In the genomic region with DNA sequence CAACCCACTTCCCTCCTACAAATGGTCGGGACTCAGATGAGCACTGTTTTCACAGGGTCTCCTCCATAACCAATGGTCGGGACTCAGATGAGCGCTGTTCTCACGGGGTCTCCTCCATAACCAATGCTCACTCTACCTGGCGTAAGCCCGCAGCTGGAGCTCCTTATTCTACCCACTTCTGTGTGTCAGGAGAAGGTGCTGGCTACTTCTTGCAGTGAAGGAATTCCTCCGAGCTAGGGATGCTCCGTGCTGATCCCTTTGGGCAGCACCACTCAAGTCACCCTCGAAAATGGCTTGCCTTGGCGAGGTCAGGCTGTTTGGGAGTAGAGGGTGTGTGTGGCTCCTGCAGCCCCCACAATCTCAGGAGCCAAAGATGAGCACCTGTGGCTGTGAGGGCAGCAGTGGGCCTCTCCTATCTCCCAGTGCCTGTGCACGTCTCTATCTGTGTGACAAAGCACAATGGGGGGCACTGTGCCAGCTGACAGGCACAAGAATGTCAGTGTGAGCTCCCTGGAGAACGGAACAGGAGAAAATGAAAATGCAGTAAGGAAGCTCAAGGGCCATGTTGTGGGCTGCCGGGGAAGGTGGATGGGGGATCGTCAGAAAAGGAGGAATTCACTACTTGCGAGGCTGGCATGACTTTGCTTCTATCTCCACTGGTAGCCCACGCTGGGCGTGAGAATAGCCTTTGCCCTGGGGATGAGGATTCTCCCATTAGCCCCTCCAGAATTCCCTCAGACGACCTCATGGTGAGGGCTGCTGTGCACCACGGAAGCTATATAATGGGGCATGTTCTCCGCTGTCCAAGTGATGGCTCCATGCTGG, we compare ENCODE assay signal across 17 cellular contexts. TPM values are rescaled to one million over a fixed set of nuclear protein-coding genes. Genes with fewer than 3 reads are reported as not detected.
DNase-seq lines count a peak whose midpoint lies in the region; ATAC-seq and TF ChIP-seq lines count a peak whose summit lies in the region.
"Had no signal": no experiment of that assay in that cellular context is flagged by ENCODE, and none has a peak within 500 bp of the region (broad histone marks: within the 10 kb centered on the region; RNA-seq: fewer than 3 reads in every experiment).

No MANE protein-coding gene starts in this region.

- intact Hi-C loops in IMR-90 (cut with micrococcal nuclease): no loop called here

- no peak overlapping the region for H4K5ac ChIP-seq in IMR-90 (ENCODE audit: low read depth, low read length)

- H3K56ac ChIP-seq in IMR-90 (ENCODE audit: extremely low read depth, insufficient read depth, low read length): no peak overlapping the region

- H3K9ac ChIP-seq in IMR-90 (ENCODE audit: low read depth, low read length): no peak overlapping the region

- no peak for TF ChIP-seq RAD21 in IMR-90 (IDR thresholded peaks at IDR 0.05; ENCODE audit: low read length)

- H4K8ac ChIP-seq in IMR-90 (ENCODE audit: low read depth in 2 of 2, low read length in 2 of 2): no peak overlapping the region

- H3K18ac ChIP-seq in IMR-90 (ENCODE audit: low read depth, low read length): no peak overlapping the region

- no peak overlapping the region for H2BK5ac ChIP-seq in IMR-90 (ENCODE audit: low read depth, low read length, poor library complexity, severe bottlenecking)

- no peaks in the 10 kb centered on the region for H3K9me1 ChIP-seq in IMR-90 (ENCODE audit: insufficient read depth, low read length)

- H3K23ac ChIP-seq in IMR-90 (ENCODE audit: low read depth, low read length): no peak overlapping the region

- no peak overlapping the region for H3K27ac ChIP-seq in IMR-90 (ENCODE audit: insufficient read depth, low read length)
- H3K27ac ChIP-seq in SJCRH30: no peak overlapping the region
- H3K27ac ChIP-seq in upper lobe of left lung: peak overlapping the region in 3 of 4 donors; percentile 21 to 32 (median 27)

- no peak for DNase-seq in IMR-90
- DNase-seq in SJCRH30: peak; percentile 28 to 42
- peak; percentile 40 for DNase-seq in mucosa of gallbladder (ENCODE audit: low spot score)
- no peak for DNase-seq in upper lobe of left lung
- DNase-seq in stimulated activated CD4-positive, alpha-beta T cell treated with anti-CD3 and anti-CD28 coated beads, Interleukin-4, amount 100 ng/mL, for 4 hours: no peak
- DNase-seq in DMS53 treated with DMSO at 0.1 percent for 48 hours (lab: John Stamatoyannopoulos, UW; ENCODE audit: unreplicated experiment): no peak
- DNase-seq in AG08396 (ENCODE audit: low spot score): no peak
- DNase-seq: BE2C; CD4-positive, alpha-beta memory T cell; DMS79 treated with DMSO at 0.1 percent for 48 hours; NCI-H1417 treated with DMSO at 0.1 percent for 48 hours; NCI-H2029; NCI-H510A treated with DMSO at 0.1 percent for 48 hours had no signal

- no peak overlapping the region for H3K14ac ChIP-seq in IMR-90 (replicated peaks; ENCODE audit: low read depth, low read length)

- BruUV-seq in IMR-90 (replicated peaks; lab: Mats Ljungman, UMichigan): no TSS peak

- H3K4ac ChIP-seq in IMR-90 (ENCODE audit: low read depth, low read length): no peak overlapping the region

- no peak overlapping the region for H4K91ac ChIP-seq in IMR-90 (ENCODE audit: insufficient read depth, low read depth, low read length)

- no peak overlapping the region for H2AK5ac ChIP-seq in IMR-90 (ENCODE audit: low read depth, low read length)

- H3K4me2 ChIP-seq in IMR-90 (ENCODE audit: low read depth, low read length): no peak overlapping the region

- CTCF ChIA-PET in IMR-90 (lab: Yijun Ruan, JAX): no interaction called here

- dilution Hi-C loops in IMR-90 (cut with HindIII; ENCODE audit: low sequenced_read_pairs, unreplicated experiment): no loop called here

- peak overlapping the region; percentile 50 for H2AK9ac ChIP-seq in IMR-90 (replicated peaks; ENCODE audit: low read depth, low read length, poor library complexity)

- H3K79me1 ChIP-seq in IMR-90 (ENCODE audit: low read depth in 1 of 2, low read length in 2 of 2): no peaks in the 10 kb centered on the region

- 40% methylated on average over 2 of the region's 20 CpGs; no CpG with 5 or more reads in 1 of the 2 experiments for WGBS in IMR-90 (ENCODE audit: extremely low coverage in 2 of 2, insufficient read length in 1 of 2), 2 experiments
- 70 to 76% methylated on average over 11 to 20 of the region's 20 CpGs for WGBS in upper lobe of left lung, 2 donors

- no peak overlapping the region for H2BK20ac ChIP-seq in IMR-90 (ENCODE audit: low read depth, low read length)

- POLR2A ChIA-PET in IMR-90 (lab: Charles Lee; ENCODE audit: unreplicated experiment): no interaction called here

- H4K20me1 ChIP-seq in IMR-90 (ENCODE audit: insufficient read depth, low read length): no peaks in the 10 kb centered on the region

- no peaks in the 10 kb centered on the region for H3K27me3 ChIP-seq in IMR-90 (ENCODE audit: control insufficient read depth, insufficient read depth, low read length)
- H3K27me3 ChIP-seq in SJCRH30: peaks cover 12% of the 10 kb centered on the region
- H3K27me3 ChIP-seq in upper lobe of left lung: no peaks in the 10 kb centered on the region

- TF ChIP-seq EP300 in upper lobe of left lung (IDR thresholded peaks at IDR 0.05): no peak

- H2BK15ac ChIP-seq in IMR-90 (ENCODE audit: low read depth, low read length): no peak overlapping the region

- no peak for TF ChIP-seq CTCF in IMR-90 (conservative IDR thresholded peaks at IDR 0.05; ENCODE audit: low read depth, low read length)
- TF ChIP-seq CTCF in upper lobe of left lung (IDR thresholded peaks at IDR 0.05): no peak

- H3K4me1 ChIP-seq in IMR-90 (ENCODE audit: control insufficient read depth, insufficient read depth, low read length) (no peaks in the 10 kb centered on the region), SJCRH30 (no peaks in the 10 kb centered on the region), upper lobe of left lung (no peaks in the 10 kb centered on the region)
- H3K4me1 ChIP-seq: BE2C had no signal

- in situ Hi-C loops in IMR-90 (cut with MboI; ENCODE audit: low sequenced_read_pairs): no loop called here

- H3K36me3 ChIP-seq in IMR-90 (ENCODE audit: control insufficient read depth, insufficient read depth, low read length): no peaks in the 10 kb centered on the region
- H3K36me3 ChIP-seq in SJCRH30: no peaks in the 10 kb centered on the region
- H3K36me3 ChIP-seq in upper lobe of left lung: no peaks in the 10 kb centered on the region
- H3K36me3 ChIP-seq: BE2C had no signal

- TF ChIP-seq POLR2A in IMR-90 (IDR thresholded peaks at IDR 0.05; ENCODE audit: low read depth, low read length): no peak
- TF ChIP-seq POLR2A in upper lobe of left lung (IDR thresholded peaks at IDR 0.05): no peak

- H3K4me3 ChIP-seq in IMR-90 (ENCODE audit: insufficient read depth, low read depth, low read length): no peak overlapping the region
- H3K4me3 ChIP-seq in SJCRH30: no peak overlapping the region
- H3K4me3 ChIP-seq in upper lobe of left lung: no peak overlapping the region

- H2BK120ac ChIP-seq in IMR-90 (ENCODE audit: low read depth, low read length): no peak overlapping the region

- H3K9me3 ChIP-seq in IMR-90 (ENCODE audit: control insufficient read depth, insufficient read depth, low read length) (peaks cover 7% of the 10 kb centered on the region; the same call in 1 of the 2 replicates), SJCRH30 (replicated peaks) (no peaks in the 10 kb centered on the region), upper lobe of left lung (no peaks in the 10 kb centered on the region)
- H3K9me3 ChIP-seq: BE2C had no signal

- H2AFZ ChIP-seq in IMR-90 (replicated peaks; ENCODE audit: low read length, poor library complexity): peak overlapping the region; percentile 33

- ATAC-seq in IMR-90 (ENCODE audit: low read depth) (no peak), upper lobe of left lung (ENCODE audit: low FRiP score in 2 of 2) (no peak)
- ATAC-seq: Right ventricle myocardium inferior, SK-N-SH treated with all-trans-retinoic acid at 6 μM for 48 hours had no signal

TF ChIP-seq in IMR-90, 13 proteins besides CTCF, POLR2A, EP300 and RAD21 (continues in another document):
- TF ChIP-seq SMC3 (IDR thresholded peaks at IDR 0.05; ENCODE audit: low read depth, low read length): no peak
- no peak for TF ChIP-seq MAFK (IDR thresholded peaks at IDR 0.05; ENCODE audit: low read depth, low read length)
- no peak for TF ChIP-seq CHD1 (IDR thresholded peaks at IDR 0.05; ENCODE audit: low read depth, low read length)
- no peak for TF ChIP-seq CEBPB (IDR thresholded peaks at IDR 0.05; ENCODE audit: low read depth, low read length)
- no peak for TF ChIP-seq NFE2L2 (IDR thresholded peaks at IDR 0.05; ENCODE audit: low read depth, low read length)
- TF ChIP-seq BHLHE40 (IDR thresholded peaks at IDR 0.05; ENCODE audit: low read depth, low read length): no peak
- TF ChIP-seq, protein P1, sequence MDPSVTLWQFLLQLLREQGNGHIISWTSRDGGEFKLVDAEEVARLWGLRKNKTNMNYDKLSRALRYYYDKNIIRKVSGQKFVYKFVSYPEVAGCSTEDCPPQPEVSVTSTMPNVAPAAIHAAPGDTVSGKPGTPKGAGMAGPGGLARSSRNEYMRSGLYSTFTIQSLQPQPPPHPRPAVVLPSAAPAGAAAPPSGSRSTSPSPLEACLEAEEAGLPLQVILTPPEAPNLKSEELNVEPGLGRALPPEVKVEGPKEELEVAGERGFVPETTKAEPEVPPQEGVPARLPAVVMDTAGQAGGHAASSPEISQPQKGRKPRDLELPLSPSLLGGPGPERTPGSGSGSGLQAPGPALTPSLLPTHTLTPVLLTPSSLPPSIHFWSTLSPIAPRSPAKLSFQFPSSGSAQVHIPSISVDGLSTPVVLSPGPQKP (IDR thresholded peaks at IDR 0.05; ENCODE audit: borderline replicate concordance, low read depth, low read length): no peak
- TF ChIP-seq RCOR1 (IDR thresholded peaks at IDR 0.05; ENCODE audit: insufficient replicate concordance, low read length): no peak
- no peak for TF ChIP-seq MXI1 (IDR thresholded peaks at IDR 0.05; ENCODE audit: borderline replicate concordance, low read depth, low read length)
- TF ChIP-seq MAZ (IDR thresholded peaks at IDR 0.05; ENCODE audit: borderline replicate concordance, low read depth, low read length): no peak
- no peak for TF ChIP-seq RFX5 (IDR thresholded peaks at IDR 0.05; ENCODE audit: low read depth, low read length)

RNA-seq across cellular contexts. Expression of a gene that starts 3.9 kb away (rescaled TPM):
- not detected in 2 replicates for total RNA-seq in IMR-90 (2012; rRNA removed)
- not detected in 2 replicates for polyA plus RNA-seq in IMR-90 (2012; rRNA removed)
- polyA plus RNA-seq in IMR-90 (2012; cell fraction: cytosol; rRNA removed): not detected in 2 replicates
- polyA plus RNA-seq in IMR-90 (2012; cell fraction: nucleus; rRNA removed; ENCODE audit: low replicate concordance): 0.02 and 0.09 TPM in 2 replicates
- total RNA-seq in SJCRH30 (2014; rRNA removed; shearing (Covaris generic)): not detected in 2 replicates
- total RNA-seq in mucosa of gallbladder: 11.5 TPM
- total RNA-seq in upper lobe of left lung: 100 to 1,000 TPM in 4 of 6 donors, 10 to 100 TPM in 2; 71.8 to 634 (median 147) TPM
- total RNA-seq: CD4-positive, alpha-beta memory T cell had no signal
- polyA plus RNA-seq: AG04450; CD4-positive, alpha-beta memory T cell had no signal

RNA-seq across cellular contexts. Expression of a gene that starts 47.6 kb away (rescaled TPM):
- total RNA-seq in IMR-90 (2012; rRNA removed) (not detected in 2 replicates), mucosa of gallbladder (0.09 TPM), upper lobe of left lung (under 1 TPM in 3 of 6 donors, not detected in 3; 0.57 to 0.79 (median 0.61) TPM)
- not detected in 2 replicates for polyA plus RNA-seq in IMR-90 (2012; rRNA removed)
- not detected in 2 replicates for polyA plus RNA-seq in IMR-90 (2012; cell fraction: cytosol; rRNA removed)
- polyA plus RNA-seq in IMR-90 (2012; cell fraction: nucleus; rRNA removed; ENCODE audit: low replicate concordance): not detected in 2 replicates
- total RNA-seq in SJCRH30 (2014; rRNA removed; shearing (Covaris generic)): not detected in 2 replicates
- total RNA-seq: CD4-positive, alpha-beta memory T cell; G401; Right ventricle myocardium inferior had no signal
- polyA plus RNA-seq: AG04450; CD4-positive, alpha-beta memory T cell had no signal

Comparison
In these comparisons a context has a peak if more than half of its experiments do, and no peak if none do; other contexts are left out.
1. DNase-seq: peak in SJCRH30 (2 of 2) and mucosa of gallbladder (single experiment); none in IMR-90 (single experiment), upper lobe of left lung (0 of 2), stimulated activated CD4-positive, alpha-beta T cell treated with anti-CD3 and anti-CD28 coated beads, Interleukin-4, amount 100 ng/mL, for 4 hours (0 of 2), DMS53 treated with DMSO at 0.1 percent for 48 hours (single experiment) and AG08396 (single experiment).
2. H3K27ac ChIP-seq: peak in upper lobe of left lung (3 of 4); none in IMR-90 (single experiment) and SJCRH30 (single experiment).
3. RNA of a gene that starts 3.9 kb away (total RNA-seq): 71.8 to 634 TPM in upper lobe of left lung and 11.5 TPM in mucosa of gallbladder (single experiment); not detected in IMR-90 and not detected in SJCRH30; every median in the first group is over 10 times any median in the second.